In genomic region chr6:32975886-32976285, GRCh38 we compare ENCODE assay signal across 10 cellular contexts. TPM values are rescaled to one million over a fixed set of nuclear protein-coding genes. Genes with fewer than 3 reads are reported as not detected.
DNase-seq lines count a peak whose midpoint lies in the region; FAIRE-seq and TF ChIP-seq lines count a peak whose summit lies in the region.
"Had no signal": no experiment of that assay in that cellular context is flagged by ENCODE, and none has a peak within 500 bp of the region (broad histone marks: within the 10 kb centered on the region; RNA-seq: fewer than 3 reads in every experiment).

No MANE protein-coding gene starts in this region.

- no peak for TF ChIP-seq CTCF in AG04450 (IDR thresholded peaks at IDR 0.05; ENCODE audit: low read depth, low read length)
- no peak for TF ChIP-seq CTCF in HFFc6 (IDR thresholded peaks at IDR 0.05)
- TF ChIP-seq CTCF in astrocyte (IDR thresholded peaks at IDR 0.05; ENCODE audit: insufficient read depth, low read depth, low read length): no peak

- POLR2A ChIA-PET in AG04450 (lab: Yijun Ruan, JAX): no interaction called here

- H3K27me3 ChIP-seq in AG04450 (ENCODE audit: control insufficient read depth, insufficient read depth, low read length) (no peaks in the 10 kb centered on the region), astrocyte (ENCODE audit: insufficient read depth, low read length) (no peaks in the 10 kb centered on the region)

- peaks cover 52% of the 10 kb centered on the region for H3K27me3 Mint-ChIP-seq in HFFc6 (ENCODE audit: insufficient read depth)
- H3K27me3 Mint-ChIP-seq in astrocyte (ENCODE audit: low read depth, unreplicated experiment): no peaks in the 10 kb centered on the region

- CTCF ChIA-PET in AG04450 (lab: Charles Lee): interaction anchor here (0.6 to 4.8 kb wide), 6 partner anchors 9 to 161 kb away, joined by 3 to 38 read pairs (median 8); partner anchors contain the start of genes HLA-DMA and TAP2

- H3K36me3 Mint-ChIP-seq in HFFc6 (ENCODE audit: low read depth): peaks cover 91% of the 10 kb centered on the region
- peaks cover 52% of the 10 kb centered on the region for H3K36me3 Mint-ChIP-seq in astrocyte (ENCODE audit: low read depth, unreplicated experiment)

- WGBS in mesodermal cell (ENCODE audit: insufficient coverage in 2 of 2), 2 experiments: 90 to 100% methylated on average over 2 of the region's 2 CpGs

- peaks cover 87% of the 10 kb centered on the region for H3K79me2 ChIP-seq in astrocyte (ENCODE audit: insufficient read depth, low read length)

- H3K27ac ChIP-seq in AG04450 (ENCODE audit: low read depth, low read length): no peak overlapping the region
- H3K27ac ChIP-seq in astrocyte (ENCODE audit: low read depth, low read length): no peak overlapping the region
- peak overlapping the region; percentile 10 for H3K27ac ChIP-seq in mesodermal cell (ENCODE audit: low read depth, low read length, severe bottlenecking)

- H2AFZ ChIP-seq in astrocyte (ENCODE audit: low read depth, low read length): no peak overlapping the region

- H3K9me3 ChIP-seq in AG04450 (ENCODE audit: control insufficient read depth, insufficient read depth, low read length): peaks cover 5% of the 10 kb centered on the region; the same call in 1 of the 2 replicates
- H3K9me3 ChIP-seq in astrocyte (ENCODE audit: insufficient read depth, low read depth, low read length): no peaks in the 10 kb centered on the region
- H3K9me3 ChIP-seq in mesodermal cell (ENCODE audit: control insufficient read depth, low read length): no peaks in the 10 kb centered on the region

- H3K4me1 Mint-ChIP-seq in HFFc6 (ENCODE audit: low read depth): peaks cover 50% of the 10 kb centered on the region
- H3K4me1 Mint-ChIP-seq in astrocyte (ENCODE audit: low read depth, unreplicated experiment): peaks cover 43% of the 10 kb centered on the region

- H3K4me3 ChIP-seq in AG04450 (ENCODE audit: low read depth, low read length): peak overlapping the region; percentile 99
- peak overlapping the region; percentile 92 for H3K4me3 ChIP-seq in astrocyte (ENCODE audit: insufficient read depth, low read depth, low read length)
- H3K4me3 ChIP-seq in mesodermal cell (ENCODE audit: extremely low read depth, insufficient read depth, low read length, poor library complexity, severe bottlenecking): peak overlapping the region; percentile 96

- peaks cover 88% of the 10 kb centered on the region for H4K20me1 ChIP-seq in astrocyte (ENCODE audit: insufficient read depth, low read length)

- H3K4me3 Mint-ChIP-seq in HFFc6 (peak overlapping the region; percentile 93), astrocyte (ENCODE audit: unreplicated experiment) (peak overlapping the region; percentile 100)

- no peak for FAIRE-seq in astrocyte (lab: Jason Lieb, UNC)
- FAIRE-seq: urothelium cell line had no signal

- H3K4me1 ChIP-seq in astrocyte (ENCODE audit: insufficient read depth, low read length) (peaks cover 21% of the 10 kb centered on the region), mesodermal cell (ENCODE audit: control insufficient read depth, insufficient read depth, low read length, poor library complexity, severe bottlenecking) (peaks cover 14% of the 10 kb centered on the region)

- peaks cover 72% of the 10 kb centered on the region for H3K36me3 ChIP-seq in astrocyte (ENCODE audit: insufficient read depth, low read length)
- peaks cover 89% of the 10 kb centered on the region for H3K36me3 ChIP-seq in mesodermal cell (ENCODE audit: control insufficient read depth, insufficient read depth, low read length)

- DNase-seq in AG04450 (ENCODE audit: low read depth, low spot score) (no peak), HFFc6 (no peak), astrocyte (ENCODE audit: low read depth) (no peak), anterior cingulate cortex (lab: John Stamatoyannopoulos, UW) (no peak), DMS114 treated with DMSO at 0.1 percent for 48 hours (lab: John Stamatoyannopoulos, UW; ENCODE audit: unreplicated experiment) (no peak), DMS 273 (lab: John Stamatoyannopoulos, UW; ENCODE audit: unreplicated experiment) (no peak)
- DNase-seq in activated CD4-positive, CD25-positive, alpha-beta regulatory T cell treated with anti-CD3 and anti-CD28 coated beads, Interleukin-2, amount 50 U/mL, for 72 hours: no peak
- DNase-seq: NCI-H1930 had no signal

- H3K27ac Mint-ChIP-seq in HFFc6: peak overlapping the region; percentile 99
- peak overlapping the region; percentile 38 for H3K27ac Mint-ChIP-seq in astrocyte (ENCODE audit: unreplicated experiment)

- H3K9me3 Mint-ChIP-seq in HFFc6 (peaks cover 13% of the 10 kb centered on the region), astrocyte (ENCODE audit: unreplicated experiment) (no peaks in the 10 kb centered on the region)

- peak overlapping the region; percentile 90 for H3K9ac ChIP-seq in astrocyte (ENCODE audit: low read length)

- H3K4me2 ChIP-seq in astrocyte (ENCODE audit: low read length): peak overlapping the region; percentile 97

RNA-seq across cellular contexts. Expression of gene BRD2, which starts 7.5 kb away (rescaled TPM):
- polyA plus RNA-seq in AG04450 (2011; rRNA removed): 110 and 138 TPM in 2 replicates
- 102 and 104 TPM in 2 replicates for polyA minus RNA-seq in AG04450 (2011; rRNA and poly(A)+ RNA removed)
- 100 to 1,000 TPM; 147 to 163 (median 157) TPM for total RNA-seq in HFFc6 (2021; fragmentation: NEBNext Ultra II Directional; extraction: Animal tissue kit (Norgen Biotek cat#: 25700))
- total RNA-seq in astrocyte: 213 and 234 TPM in 2 replicates
- 136 TPM for polyA plus RNA-seq in mesodermal cell (2013, experiment 1 of 2)
- polyA plus RNA-seq in mesodermal cell (2013, experiment 2 of 2): 136 TPM

RNA-seq across cellular contexts. Expression of gene HLA-DMA, which starts 23.0 kb away (rescaled TPM):
- polyA plus RNA-seq in AG04450 (2011; rRNA removed): 7.1 and 8.2 TPM in 2 replicates
- 4.5 TPM in 2 replicates for polyA minus RNA-seq in AG04450 (2011; rRNA and poly(A)+ RNA removed)
- 1 to 10 TPM; 2.0 to 3.1 (median 2.2) TPM for total RNA-seq in HFFc6 (2021; fragmentation: NEBNext Ultra II Directional; extraction: Animal tissue kit (Norgen Biotek cat#: 25700))
- 5.2 and 8.1 TPM in 2 replicates for total RNA-seq in astrocyte
- 3.6 TPM for polyA plus RNA-seq in mesodermal cell (2013, experiment 1 of 2)
- 3.3 TPM for polyA plus RNA-seq in mesodermal cell (2013, experiment 2 of 2)

RNA-seq across cellular contexts. Expression of gene HLA-DOA, which starts 33.5 kb away (rescaled TPM):
- polyA plus RNA-seq in AG04450 (2011; rRNA removed): 0.02 TPM in 1 of 2 replicates, not detected in the other
- polyA minus RNA-seq in AG04450 (2011; rRNA and poly(A)+ RNA removed): not detected in 2 replicates
- not detected for total RNA-seq in HFFc6 (2021; fragmentation: NEBNext Ultra II Directional; extraction: Animal tissue kit (Norgen Biotek cat#: 25700))
- 0.48 and 0.89 TPM in 2 replicates for total RNA-seq in astrocyte
- polyA plus RNA-seq in mesodermal cell (2013, experiment 1 of 2): 0.63 TPM
- polyA plus RNA-seq in mesodermal cell (2013, experiment 2 of 2): 0.71 TPM

RNA-seq across cellular contexts. Expression of gene HLA-DMB, which starts 35.1 kb away (rescaled TPM):
- 0.07 and 0.12 TPM in 2 replicates for polyA plus RNA-seq in AG04450 (2011; rRNA removed)
- not detected in 2 replicates for polyA minus RNA-seq in AG04450 (2011; rRNA and poly(A)+ RNA removed)
- not detected for total RNA-seq in HFFc6 (2021; fragmentation: NEBNext Ultra II Directional; extraction: Animal tissue kit (Norgen Biotek cat#: 25700))
- total RNA-seq in astrocyte: 0.11 and 0.24 TPM in 2 replicates
- not detected for polyA plus RNA-seq in mesodermal cell (2013, experiment 1 of 2)
- not detected for polyA plus RNA-seq in mesodermal cell (2013, experiment 2 of 2)
